Comparison of ENCODE assay signal across 8 cellular contexts in the genomic region with DNA sequence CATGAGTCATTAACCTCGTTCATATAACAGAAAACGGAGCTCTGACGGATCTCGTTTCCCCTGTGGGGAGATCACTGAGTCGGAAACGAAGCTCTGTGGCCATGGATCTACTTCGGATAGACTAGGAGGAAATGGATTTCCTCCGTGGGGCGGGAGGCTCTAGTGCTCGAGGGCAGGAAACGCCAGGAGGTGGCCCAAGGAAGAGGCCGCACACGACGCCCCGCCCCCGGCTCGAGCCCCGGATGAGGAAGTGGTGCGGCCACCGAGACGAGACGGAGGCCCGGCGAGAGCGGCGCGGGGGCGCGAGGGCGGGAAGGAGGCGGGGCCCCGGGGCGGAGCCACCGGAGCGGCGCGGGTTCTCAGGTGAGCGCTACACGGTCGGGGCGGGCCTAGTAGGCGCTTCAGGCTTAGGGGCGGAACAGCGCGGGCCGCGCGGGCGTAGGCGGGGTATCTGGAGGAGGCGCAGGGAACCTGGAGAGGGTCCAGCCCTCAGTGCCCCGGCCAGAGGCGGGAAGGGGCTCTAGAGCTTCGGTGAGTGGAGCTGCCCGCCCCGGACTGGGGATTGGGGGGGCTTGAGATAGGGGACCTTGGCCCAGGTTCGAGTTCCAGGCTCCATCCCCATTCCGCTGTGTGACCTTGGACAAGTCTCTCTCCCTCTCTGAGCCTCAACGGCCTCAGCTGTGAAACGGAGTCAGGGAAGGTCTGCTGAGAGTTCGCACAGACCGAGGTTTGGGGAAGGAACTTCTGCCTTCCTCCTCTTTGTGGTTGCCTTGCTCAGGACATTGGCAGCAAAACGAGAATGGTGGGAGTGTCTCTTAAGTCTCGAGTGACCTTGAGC. TPM values are rescaled to one million over a fixed set of nuclear protein-coding genes. Genes with fewer than 3 reads are reported as not detected.
DNase-seq lines count a peak whose midpoint lies in the region; ATAC-seq, FAIRE-seq and TF ChIP-seq lines count a peak whose summit lies in the region.

A gene (plus strand): TSS at position 386 of the 838 bp plus-strand sequence. CDS start 903 bp downstream, outside the sequence.

- TF ChIP-seq CTCF in heart right ventricle (IDR thresholded peaks at IDR 0.05) (peak in 2 of 9 donors; percentile 8 to 14), upper lobe of left lung (IDR thresholded peaks at IDR 0.05) (peak in 3 of 6 experiments; percentile 12 to 31 (median 16))

- H3K27ac ChIP-seq in heart right ventricle (peak within 1 kb of the TSS; percentile 74 to 98 (median 95)), upper lobe of left lung (peak within 1 kb of the TSS; percentile 96 to 98 (median 96))

- ATAC-seq in HG02852 (IDR thresholded peaks at IDR 0.05; ENCODE audit: unreplicated experiment) (peak; percentile 65), heart right ventricle (peak; percentile 88 to 94 (median 91)), upper lobe of left lung (ENCODE audit: low FRiP score in 2 of 2) (peak; percentile 93)

- H3K4me3 ChIP-seq in heart right ventricle (peak within 1 kb of the TSS; percentile 48 to 94 (median 84)), upper lobe of left lung (peak within 1 kb of the TSS; percentile 76 to 91 (median 87))

- H3K27me3 ChIP-seq in heart right ventricle, result no peaks in the 10 kb centered on the region
- H3K27me3 ChIP-seq in upper lobe of left lung, result no peaks in the 10 kb centered on the region

- peak; percentile 98 for FAIRE-seq in GM12892 (lab: Jason Lieb, UNC)

- peaks cover 0 to 21% (median 0%) of the 10 kb centered on the region in 9 donors for H3K36me3 ChIP-seq in heart right ventricle
- H3K36me3 ChIP-seq in upper lobe of left lung, result peaks cover 0 to 8% (median 1%) of the 10 kb centered on the region in 4 donors

- TF ChIP-seq EP300 in upper lobe of left lung (IDR thresholded peaks at IDR 0.05), result peak in 1 of 4 donors; percentile 43

- WGBS in heart right ventricle, 2 donors, result 1 to 2% methylated on average over 59 to 64 of the region's 64 CpGs
- WGBS in upper lobe of left lung, 2 donors, result 0 to 1% methylated on average over 36 to 42 of the region's 64 CpGs

- H3K9me3 ChIP-seq in heart right ventricle, result no peaks in the 10 kb centered on the region
- no peaks in the 10 kb centered on the region for H3K9me3 ChIP-seq in upper lobe of left lung

- DNase-seq in GM12892 (ENCODE audit: insufficient read length) (peak; percentile 89), NCI-H1694 (lab: John Stamatoyannopoulos, UW) (peak; percentile 71), amniotic epithelial cell (ENCODE audit: low read depth) (peak; percentile 86), heart right ventricle (peak; percentile 96 to 98), posterior vena cava (ENCODE audit: low spot score) (peak; percentile 98), upper lobe of left lung (peak; percentile 98 to 100)

- peaks cover 6 to 58% (median 40%) of the 10 kb centered on the region in 9 donors for H3K4me1 ChIP-seq in heart right ventricle
- peaks cover 28 to 42% (median 35%) of the 10 kb centered on the region in 4 donors for H3K4me1 ChIP-seq in upper lobe of left lung

- intact Hi-C loops in T-helper 1 cell treated with Interleukin-12 subunit alpha and Interleukin-12 subunit beta and Interleukin-4 antibody, amounts not matched to agents 30 ng/mL and 1 ng/mL, for 36 hours (cut with micrococcal nuclease), result loop anchor here (1.0 to 5.0 kb wide), 6 partner anchors 62 to 658 kb away; a partner anchor contains a TSS
- intact Hi-C loops in heart right ventricle (cut with DNase I), result loop anchor here in 5 of 10 donors (1.0 to 10.0 kb wide), 5 partner anchors 89 to 532 kb away; a partner anchor contains a TSS
- intact Hi-C loops in posterior vena cava (cut with DNase I), result no loop called here

- TF ChIP-seq POLR2A in GM12892 (IDR thresholded peaks at IDR 0.05; ENCODE audit: low read depth, low read length) (peak; percentile 96), upper lobe of left lung (IDR thresholded peaks at IDR 0.05) (peak; percentile 45 to 90 (median 78))

RNA-seq across cellular contexts. Expression of the gene that starts here (rescaled TPM):
- polyA plus RNA-seq in GM12892 (2012; ENCODE audit: missing spikeins), result 19.0 TPM
- 39.7 and 42.9 TPM in 2 replicates for total RNA-seq in T-helper 1 cell treated with Interleukin-12 subunit alpha and Interleukin-12 subunit beta and Interleukin-4 antibody, amounts not matched to agents 30 ng/mL and 1 ng/mL, for 36 hours
- total RNA-seq in heart right ventricle, result 10 to 100 TPM; 11.1 to 19.1 (median 15.1) TPM
- polyA plus RNA-seq in heart right ventricle, result 1 to 10 TPM; 6.2 to 7.8 TPM
- total RNA-seq in posterior vena cava, result 10 to 100 TPM; 20.2 to 25.4 TPM
- total RNA-seq in upper lobe of left lung, result 10 to 100 TPM; 10.9 to 31.4 (median 24.4) TPM

Comparison
In these comparisons a context has a peak if more than half of its experiments do, and no peak if none do; other contexts are left out.
1. Peak in every context shown above with its lines: DNase-seq, ATAC-seq, H3K4me3 ChIP-seq and H3K27ac ChIP-seq.